25 cellular contexts compared by ENCODE assay signal in the genomic region with DNA sequence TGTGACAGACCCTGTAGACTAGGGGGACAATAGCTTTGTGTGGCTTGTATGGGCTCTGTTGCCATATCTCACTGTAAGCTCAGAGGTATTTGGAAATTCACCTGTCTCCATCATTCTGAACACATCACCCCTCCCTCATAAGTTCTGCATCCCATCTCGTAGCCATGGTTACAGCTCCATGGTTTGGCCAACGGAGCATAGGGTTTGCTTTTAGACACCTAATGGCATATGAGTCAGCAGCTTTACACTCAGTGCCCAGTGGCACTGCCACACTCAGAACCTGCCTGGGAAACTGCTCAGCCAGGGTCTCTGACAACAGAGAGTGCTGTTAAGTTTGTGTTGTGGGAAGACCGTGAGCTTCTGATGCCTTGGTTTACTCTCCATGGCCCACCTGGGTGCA.
"Had no signal": no experiment of that assay in that cellular context is flagged by ENCODE, and none has a peak within 500 bp of the region (broad histone marks: within the 10 kb centered on the region; RNA-seq: fewer than 3 reads in every experiment).

No MANE protein-coding gene starts in this region.

- H3K9me3 ChIP-seq: esophagus squamous epithelium, left lung, mucosa of descending colon, prostate gland, sigmoid colon, testis, tibial artery, upper lobe of left lung had no signal

- ATAC-seq: left cardiac atrium; left lung; mucosa of descending colon; natural killer cell treated with Interleukin-12 subunit alpha and Interleukin-12 subunit beta and Interleukin-15 and Interleukin-18, amount 100 ng/mL, for 72 hours; right cardiac atrium; stimulated activated memory B cell treated with anti-CD40 and anti-IgM and Interleukin-4, amounts not matched to agents 10 μg/mL and 1 μg/mL and 100 μg/mL, for 72 hours; stimulated activated naive CD8-positive, alpha-beta T cell treated with anti-CD3 and anti-CD28 coated beads, Interleukin-15, Interleukin-2, amounts not matched to agents 100 U/mL and 50 U/mL, for 24 hours had no signal

- H3K4me1 Mint-ChIP-seq: mesothelial cell of epicardium had no signal

- H3K27ac ChIP-seq: coronary artery, esophagus squamous epithelium, left lung, prostate gland, sigmoid colon, testis, tibial artery, upper lobe of left lung had no signal

- H3K27me3 ChIP-seq: esophagus squamous epithelium, left lung, sigmoid colon, testis, tibial artery, upper lobe of left lung had no signal

- H3K4me3 ChIP-seq: coronary artery, esophagus squamous epithelium, left lung, mucosa of descending colon, prostate gland, sigmoid colon, testis, tibial artery, upper lobe of left lung had no signal

- H3K9me3 Mint-ChIP-seq: mesothelial cell of epicardium; naive B cell; natural killer cell treated with Interleukin-12 subunit alpha and Interleukin-12 subunit beta and Interleukin-15 and Interleukin-18, amount 100 ng/mL, for 72 hours; stimulated activated memory B cell treated with anti-CD40 and anti-IgM and Interleukin-4, amounts not matched to agents 10 μg/mL and 1 μg/mL and 100 μg/mL, for 72 hours had no signal

- H3K27me3 Mint-ChIP-seq: naive B cell; natural killer cell treated with Interleukin-12 subunit alpha and Interleukin-12 subunit beta and Interleukin-15 and Interleukin-18, amount 100 ng/mL, for 72 hours; stimulated activated memory B cell treated with anti-CD40 and anti-IgM and Interleukin-4, amounts not matched to agents 10 μg/mL and 1 μg/mL and 100 μg/mL, for 72 hours had no signal

- H3K27ac Mint-ChIP-seq: mesothelial cell of epicardium; natural killer cell treated with Interleukin-12 subunit alpha and Interleukin-12 subunit beta and Interleukin-15 and Interleukin-18, amount 100 ng/mL, for 72 hours; stimulated activated memory B cell treated with anti-CD40 and anti-IgM and Interleukin-4, amounts not matched to agents 10 μg/mL and 1 μg/mL and 100 μg/mL, for 72 hours had no signal

- H3K4me1 ChIP-seq: esophagus squamous epithelium, prostate gland, testis had no signal

- H3K4me3 Mint-ChIP-seq: mesothelial cell of epicardium; natural killer cell treated with Interleukin-12 subunit alpha and Interleukin-12 subunit beta and Interleukin-15 and Interleukin-18, amount 100 ng/mL, for 72 hours; stimulated activated memory B cell treated with anti-CD40 and anti-IgM and Interleukin-4, amounts not matched to agents 10 μg/mL and 1 μg/mL and 100 μg/mL, for 72 hours had no signal

- DNase-seq: dermis blood vessel endothelial cell; effector memory CD4-positive, alpha-beta T cell; erythroblast; esophagus squamous epithelium; foreskin melanocyte; kidney; left cardiac atrium; left lung; mesenchymal stem cell; mucosa of descending colon; naive B cell; nucleus accumbens; right cardiac atrium; sigmoid colon; stimulated activated CD4-positive, alpha-beta T cell treated with anti-CD3 and anti-CD28 coated beads, Interleukin-4, amount 100 ng/mL, for 4 hours; stimulated activated naive CD8-positive, alpha-beta T cell treated with anti-CD3 and anti-CD28 coated beads, Interleukin-15, Interleukin-2, amounts not matched to agents 100 U/mL and 50 U/mL, for 24 hours; substantia nigra; testis; tibial artery had no signal
